Comparison of ENCODE assay signal across 1 cellular context in genomic region chr7:100101016-100101862, GRCh38.
TF ChIP-seq lines count a peak whose summit lies in the region.

TSS of gene AP4M1 (plus strand) at chr7:100101643. CDS start at chr7:100101715, 72 bp downstream.
TSS of gene MCM7 (minus strand) at chr7:100101397. CDS start at chr7:100101294, 103 bp downstream.

TF ChIP-seq in A549, 52 proteins besides CTCF, POLR2A, EP300 and RAD21 (continued from another document):
- TF ChIP-seq USF2 (IDR thresholded peaks at IDR 0.05) (peak; percentile 98), MYC (IDR thresholded peaks at IDR 0.05; ENCODE audit: borderline replicate concordance, low read length) (peak; percentile 38; the same call in 1 of the 2 replicates), CHD4 (IDR thresholded peaks at IDR 0.05; ENCODE audit: borderline replicate concordance) (no peak), ATOH8 (CRISPR knock-in tag; IDR thresholded peaks at IDR 0.05; ENCODE audit: low read depth) (peak; percentile 57; the same call in 1 of the 2 replicates), NPAS2 (CRISPR knock-in tag; IDR thresholded peaks at IDR 0.05; ENCODE audit: borderline replicate concordance) (no peak), ZC3H11A (IDR thresholded peaks at IDR 0.05) (no peak), MAX (IDR thresholded peaks at IDR 0.05) (peak; percentile 92), MAZ (IDR thresholded peaks at IDR 0.05; ENCODE audit: borderline replicate concordance, low read depth, low read length) (no peak), CBX2 (IDR thresholded peaks at IDR 0.05; ENCODE audit: borderline replicate concordance, low read depth) (no peak), HMGXB4 (CRISPR knock-in tag; IDR thresholded peaks at IDR 0.05; ENCODE audit: borderline replicate concordance) (no peak), EHF (CRISPR knock-in tag; IDR thresholded peaks at IDR 0.05) (peak; percentile 66), SMC3 (IDR thresholded peaks at IDR 0.05) (no peak), HOXB5 (CRISPR knock-in tag; IDR thresholded peaks at IDR 0.05) (peak; percentile 76), ZNF302 (CRISPR knock-in tag; IDR thresholded peaks at IDR 0.05) (no peak), CBX8 (IDR thresholded peaks at IDR 0.05) (no peak), FOXS1 (CRISPR knock-in tag; IDR thresholded peaks at IDR 0.05) (no peak), JUN (IDR thresholded peaks at IDR 0.05) (peak; percentile 52 to 84; a peak in 4 of 5 replicates), SREBF2 (IDR thresholded peaks at IDR 0.05) (no peak), NR3C1 (IDR thresholded peaks at IDR 0.05) (no peak), EHMT2 (IDR thresholded peaks at IDR 0.05; ENCODE audit: low read depth) (no peak), MAFK (IDR thresholded peaks at IDR 0.05; ENCODE audit: partially characterized antibody) (no peak), ESRRA (IDR thresholded peaks at IDR 0.05; ENCODE audit: borderline replicate concordance, low read length) (no peak), FOSL2 (IDR thresholded peaks at IDR 0.05) (no peak), FOSL2 (CRISPR knock-in tag; IDR thresholded peaks at IDR 0.05) (no peak), TFCP2L1 (CRISPR knock-in tag; IDR thresholded peaks at IDR 0.05) (no peak), HDAC2 (IDR thresholded peaks at IDR 0.05) (0 out of 2 replicates have a peak, but pooled peaks have one; percentile 58), KDM5A (IDR thresholded peaks at IDR 0.05) (peak; percentile 68; the same call in 1 of the 2 replicates), REST (IDR thresholded peaks at IDR 0.05) (no peak), PBX3 (IDR thresholded peaks at IDR 0.05) (peak; percentile 98), BHLHE40 (IDR thresholded peaks at IDR 0.05; ENCODE audit: low read depth, low read length) (peak; percentile 31; the same call in 1 of the 2 replicates), RNF2 (IDR thresholded peaks at IDR 0.05; ENCODE audit: borderline replicate concordance, low read depth) (no peak), PHF8 (IDR thresholded peaks at IDR 0.05; ENCODE audit: borderline replicate concordance, low read depth) (peak; percentile 23; the same call in 1 of the 2 replicates), NFE2L2 (conservative IDR thresholded peaks at IDR 0.05; ENCODE audit: low read length) (no peak)
